15 cellular contexts compared by ENCODE assay signal in genomic region chr6:129670634-129671033, GRCh38.
"Had no signal": no experiment of that assay in that cellular context is flagged by ENCODE, and none has a peak within 500 bp of the region (broad histone marks: within the 10 kb centered on the region; RNA-seq: fewer than 3 reads in every experiment).

No MANE protein-coding gene starts in this region.

- ATAC-seq: heart left ventricle; left colon; stimulated activated naive CD8-positive, alpha-beta T cell treated with anti-CD3 and anti-CD28 coated beads, Interleukin-15, amount 100 ng/mL, for 72 hours had no signal

- H3K4me3 Mint-ChIP-seq: activated B cell treated with CpG ODN at 0.5 μM for 24 hours; activated T-helper 1 cell treated with anti-CD3 and anti-CD28 coated beads, Interleukin-12 subunit alpha, Interleukin-12 subunit beta, Interleukin-2, Interleukin-4 antibody, amounts not matched to agents 30 ng/mL and 10 ng/mL and 1 ng/mL, durations not matched to agents 14 hours and 24 hours and 36 hours; nephron progenitor cell had no signal

- H3K4me3 ChIP-seq: colonic mucosa, heart left ventricle, lung, ovary, thoracic aorta had no signal

- H3K36me3 ChIP-seq: colonic mucosa, heart left ventricle, ovary, thoracic aorta had no signal

- DNase-seq: activated B cell treated with CpG ODN at 0.5 μM for 24 hours; activated CD4-positive, alpha-beta T cell treated with anti-CD3 and anti-CD28 coated beads, Interleukin-2, amount 50 U/mL, for 4 hours; activated CD8-positive, alpha-beta memory T cell treated with anti-CD3 and anti-CD28 coated beads, Interleukin-2, amount 50 U/mL, for 4 hours; activated naive CD4-positive, alpha-beta T cell treated with Interleukin-2 at 50 U/mL for 16 hours; colonic mucosa; effector CD4-positive, alpha-beta T cell; heart left ventricle; left colon; nephron progenitor cell; ovary; stimulated activated CD4-positive, alpha-beta T cell treated with anti-CD3 and anti-CD28 coated beads, Interleukin-12 subunit alpha, Interleukin-12 subunit beta, amount 100 ng/mL, for 4 hours; stimulated activated naive CD8-positive, alpha-beta T cell treated with anti-CD3 and anti-CD28 coated beads, Interleukin-15, amount 100 ng/mL, for 72 hours had no signal

- H3K9me3 ChIP-seq: colonic mucosa, heart left ventricle, ovary, thoracic aorta had no signal

- H3K27me3 ChIP-seq: colonic mucosa, heart left ventricle, ovary had no signal

- H3K27me3 Mint-ChIP-seq: activated B cell treated with CpG ODN at 0.5 μM for 24 hours; stimulated activated naive CD8-positive, alpha-beta T cell treated with anti-CD3 and anti-CD28 coated beads, Interleukin-15, amount 100 ng/mL, for 72 hours had no signal

- H3K4me1 Mint-ChIP-seq: nephron progenitor cell had no signal

- H3K9me3 Mint-ChIP-seq: activated B cell treated with CpG ODN at 0.5 μM for 24 hours; activated T-helper 1 cell treated with anti-CD3 and anti-CD28 coated beads, Interleukin-12 subunit alpha, Interleukin-12 subunit beta, Interleukin-2, Interleukin-4 antibody, amounts not matched to agents 30 ng/mL and 10 ng/mL and 1 ng/mL, durations not matched to agents 14 hours and 24 hours and 36 hours; nephron progenitor cell; stimulated activated naive CD8-positive, alpha-beta T cell treated with anti-CD3 and anti-CD28 coated beads, Interleukin-15, amount 100 ng/mL, for 72 hours had no signal

- H3K27ac Mint-ChIP-seq: activated B cell treated with CpG ODN at 0.5 μM for 24 hours; activated T-helper 1 cell treated with anti-CD3 and anti-CD28 coated beads, Interleukin-12 subunit alpha, Interleukin-12 subunit beta, Interleukin-2, Interleukin-4 antibody, amounts not matched to agents 30 ng/mL and 10 ng/mL and 1 ng/mL, durations not matched to agents 14 hours and 24 hours and 36 hours; nephron progenitor cell had no signal

- H3K4me1 ChIP-seq: colonic mucosa had no signal

- H3K27ac ChIP-seq: colonic mucosa, ovary, thoracic aorta had no signal
